Comparison of ENCODE assay signal across 8 cellular contexts in the genomic region with DNA sequence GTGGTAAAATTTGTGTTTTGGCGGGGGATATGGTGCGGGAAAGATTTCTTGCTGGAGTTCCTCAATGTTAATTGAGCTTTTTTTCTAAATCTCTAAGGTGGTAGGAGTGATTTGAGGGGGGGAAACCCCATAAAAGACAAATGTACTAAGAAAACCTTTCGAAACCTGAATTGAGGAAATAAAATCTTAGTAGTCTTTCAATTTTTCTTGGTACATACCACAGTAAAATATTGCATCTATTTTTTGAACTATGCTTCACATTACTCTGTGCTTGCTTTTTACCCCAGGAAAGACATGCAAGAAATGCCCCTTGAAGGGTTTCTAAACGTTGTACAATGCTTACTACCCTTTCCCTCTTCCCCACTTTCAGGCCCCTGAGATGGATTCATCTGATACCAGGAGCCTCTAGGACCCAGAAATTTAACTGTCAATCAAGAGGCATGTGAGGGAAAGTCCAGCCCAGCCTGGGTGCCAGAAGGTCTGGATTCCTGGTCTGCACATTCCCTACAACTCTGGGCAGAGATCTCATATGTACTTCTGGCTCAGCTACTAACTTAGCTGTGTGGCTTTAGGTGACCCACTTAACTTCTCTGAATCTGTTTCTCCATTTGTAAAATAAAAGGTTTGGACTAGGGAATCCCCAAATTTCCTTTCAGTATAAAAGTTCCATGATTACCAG. TPM values are rescaled to one million over a fixed set of nuclear protein-coding genes. Genes with fewer than 3 reads are reported as not detected.
DNase-seq lines count a peak whose midpoint lies in the region; ATAC-seq lines count a peak whose summit lies in the region.
"Had no signal": no experiment of that assay in that cellular context is flagged by ENCODE, and none has a peak within 500 bp of the region (broad histone marks: within the 10 kb centered on the region; RNA-seq: fewer than 3 reads in every experiment).

No MANE protein-coding gene starts in this region.

- H3K9me3 ChIP-seq in esophagus (ENCODE audit: control insufficient read depth in 2 of 2, insufficient read depth in 1 of 2, low read depth in 1 of 2, low read length in 1 of 2) = no peaks in the 10 kb centered on the region
- no peaks in the 10 kb centered on the region for H3K9me3 ChIP-seq in aorta (ENCODE audit: control insufficient read depth, low read length)

- H3K36me3 Mint-ChIP-seq in stimulated activated naive B cell treated with anti-CD40 and anti-IgM and Interleukin-4, amounts not matched to agents 10 μg/mL and 1 μg/mL and 100 μg/mL, for 72 hours = no peaks in the 10 kb centered on the region

- no peaks in the 10 kb centered on the region for H3K9me3 Mint-ChIP-seq in stimulated activated naive B cell treated with anti-CD40 and anti-IgM and Interleukin-4, amounts not matched to agents 10 μg/mL and 1 μg/mL and 100 μg/mL, for 72 hours

- no peak overlapping the region for H3K4me3 ChIP-seq in esophagus (ENCODE audit: low read depth in 1 of 2, low read length in 2 of 2)
- no peak overlapping the region for H3K4me3 ChIP-seq in aorta (ENCODE audit: low read length in 2 of 2)

- ATAC-seq in GM19452 (IDR thresholded peaks at IDR 0.05; ENCODE audit: unreplicated experiment) = peak; percentile 21
- peak; percentile 53 to 62 for ATAC-seq in stimulated activated naive B cell treated with anti-CD40 and anti-IgM and Interleukin-4, amounts not matched to agents 10 μg/mL and 1 μg/mL and 100 μg/mL, for 72 hours (replicated peaks)
- no peak for ATAC-seq in aorta (ENCODE audit: low FRiP score)
- no peak for ATAC-seq in GM21390 (IDR thresholded peaks at IDR 0.05; ENCODE audit: unreplicated experiment)

- H3K4me1 ChIP-seq in esophagus (ENCODE audit: control insufficient read depth in 2 of 2, insufficient read depth in 2 of 2, low read length in 1 of 2) = peaks cover 0 to 9% of the 10 kb centered on the region in 2 donors
- peaks cover 4 to 14% of the 10 kb centered on the region in 2 donors for H3K4me1 ChIP-seq in aorta (ENCODE audit: control insufficient read depth in 1 of 2, insufficient read depth in 2 of 2, low read length in 2 of 2)

- DNase-seq in NOMO-1 treated with dmso at 0.1 percent for 144 hours (lab: John Stamatoyannopoulos, UW; ENCODE audit: unreplicated experiment) (peak; percentile 38), aorta (no peak), NCI-H1694 treated with DMSO at 0.1 percent for 48 hours (lab: John Stamatoyannopoulos, UW) (no peak)
- DNase-seq in stimulated activated naive B cell treated with anti-CD40 and anti-IgM and Interleukin-4, amounts not matched to agents 10 μg/mL and 1 μg/mL and 100 μg/mL, for 72 hours = no peak
- DNase-seq: retina had no signal

- intact Hi-C loops in aorta (cut with DNase I) = loop anchor here in 1 of 2 donors (5.0 kb wide), 1 partner anchor 34 kb away; no protein-coding TSS in a partner anchor

- H3K27me3 Mint-ChIP-seq in stimulated activated naive B cell treated with anti-CD40 and anti-IgM and Interleukin-4, amounts not matched to agents 10 μg/mL and 1 μg/mL and 100 μg/mL, for 72 hours = no peaks in the 10 kb centered on the region

- H3K27me3 ChIP-seq in esophagus (ENCODE audit: control insufficient read depth in 1 of 2, insufficient read depth in 2 of 2, low read length in 2 of 2) = no peaks in the 10 kb centered on the region
- H3K27me3 ChIP-seq in aorta (ENCODE audit: control insufficient read depth in 1 of 2, insufficient read depth in 2 of 2, low read length in 1 of 2) = no peaks in the 10 kb centered on the region

- H3K27ac ChIP-seq in esophagus (ENCODE audit: low read depth in 2 of 2, low read length in 1 of 2) (peak overlapping the region; percentile 98), aorta (ENCODE audit: low read depth in 1 of 2, low read length in 2 of 2) (peak overlapping the region in 1 of 2 donors; percentile 76)

- H3K27ac Mint-ChIP-seq in stimulated activated naive B cell treated with anti-CD40 and anti-IgM and Interleukin-4, amounts not matched to agents 10 μg/mL and 1 μg/mL and 100 μg/mL, for 72 hours = peak overlapping the region; percentile 98

- H3K4me3 Mint-ChIP-seq in stimulated activated naive B cell treated with anti-CD40 and anti-IgM and Interleukin-4, amounts not matched to agents 10 μg/mL and 1 μg/mL and 100 μg/mL, for 72 hours = peak overlapping the region; percentile 77 to 78

- H3K36me3 ChIP-seq in esophagus (ENCODE audit: control insufficient read depth in 2 of 2, insufficient read depth in 2 of 2, low read length in 1 of 2) (no peaks in the 10 kb centered on the region), aorta (ENCODE audit: control insufficient read depth in 1 of 2, insufficient read depth in 2 of 2, low read length in 1 of 2) (no peaks in the 10 kb centered on the region)

- peaks cover 66 to 87% of the 10 kb centered on the region in 2 donors for H3K4me1 Mint-ChIP-seq in stimulated activated naive B cell treated with anti-CD40 and anti-IgM and Interleukin-4, amounts not matched to agents 10 μg/mL and 1 μg/mL and 100 μg/mL, for 72 hours

- WGBS in esophagus, 2 donors = 26 to 34% methylated on average over 4 of the region's 4 CpGs
- WGBS in aorta, 2 donors = 45 to 48% methylated on average over 4 of the region's 4 CpGs

RNA-seq across cellular contexts. Expression of gene PDCD4, which starts 5.8 kb away (rescaled TPM):
- polyA plus RNA-seq in esophagus (100 to 1,000 TPM; 116 to 203 TPM), aorta (10 to 100 TPM; 46.6 to 89.7 TPM)
- 100 to 1,000 TPM in 1 of 2 donors, 10 to 100 TPM in 1; 67.5 to 124 TPM for total RNA-seq in aorta

RNA-seq across cellular contexts. Expression of gene BBIP1, which starts 53.0 kb away (rescaled TPM):
- polyA plus RNA-seq in esophagus (10 to 100 TPM; 10.9 to 14.7 TPM), aorta (10 to 100 TPM; 30.4 to 38.6 TPM)
- total RNA-seq in aorta = 10 to 100 TPM; 35.3 to 36.2 TPM

RNA-seq across cellular contexts. Expression of gene SHOC2, which starts 53.5 kb away (rescaled TPM):
- polyA plus RNA-seq in esophagus (10 to 100 TPM; 15.3 to 16.6 TPM), aorta (10 to 100 TPM; 17.6 to 33.1 TPM)
- 10 to 100 TPM; 62.5 to 68.4 TPM for total RNA-seq in aorta

Comparison
In these comparisons a context has a peak if more than half of its experiments do, and no peak if none do; other contexts are left out.
1. ATAC-seq: peak in GM19452 (single experiment) and stimulated activated naive B cell treated with anti-CD40 and anti-IgM and Interleukin-4, amounts not matched to agents 10 μg/mL and 1 μg/mL and 100 μg/mL, for 72 hours (2 of 2); none in aorta (single experiment) and GM21390 (single experiment).